In the genomic region with DNA sequence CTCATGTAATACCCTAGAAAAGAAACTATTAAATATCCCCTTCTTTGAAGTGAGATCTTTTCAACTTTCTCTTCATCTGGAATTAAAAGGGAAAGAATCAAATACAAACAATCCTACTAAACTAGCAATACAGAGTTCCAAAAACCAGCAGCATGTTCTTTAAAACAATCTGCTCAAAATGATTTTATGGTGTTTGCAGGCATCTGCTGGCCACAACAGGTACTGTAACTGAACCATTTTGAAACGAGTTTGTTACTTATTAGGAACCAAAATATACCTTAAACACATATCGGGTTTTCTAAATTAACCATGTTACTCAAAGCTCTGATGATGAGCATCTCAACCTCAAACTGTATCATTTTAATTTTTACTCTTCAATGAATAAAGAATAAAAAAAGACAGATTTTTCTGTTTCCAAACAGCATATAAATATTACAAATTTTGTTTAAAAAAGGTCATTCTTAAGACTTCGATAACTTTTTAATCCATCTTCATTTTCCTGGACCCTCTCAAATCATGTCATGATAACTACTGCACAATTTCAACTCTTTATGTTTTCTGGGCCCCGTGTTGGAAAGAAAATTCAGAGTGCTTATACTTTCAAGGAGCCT, we compare ENCODE assay signal across 8 cellular contexts. TPM values are rescaled to one million over a fixed set of nuclear protein-coding genes. Genes with fewer than 3 reads are reported as not detected.
DNase-seq lines count a peak whose midpoint lies in the region; ATAC-seq and TF ChIP-seq lines count a peak whose summit lies in the region.

No MANE protein-coding gene starts in this region.

- in situ Hi-C loops in astrocyte of the cerebellum (cut with HindIII; ENCODE audit: low sequenced_read_pairs): no loop called here

- H3K4me3 ChIP-seq in astrocyte of the cerebellum (ENCODE audit: low read depth, low read length): no peak overlapping the region

- peaks cover 10% of the 10 kb centered on the region for H3K4me1 Mint-ChIP-seq in mesothelial cell of epicardium

- H3K27me3 Mint-ChIP-seq in mesothelial cell of epicardium (ENCODE audit: low read depth): no peaks in the 10 kb centered on the region

- no peaks in the 10 kb centered on the region for H3K9me3 Mint-ChIP-seq in mesothelial cell of epicardium

- peak; percentile 89 for TF ChIP-seq CTCF in LNCAP (IDR thresholded peaks at IDR 0.05)
- peak; percentile 79 for TF ChIP-seq CTCF in astrocyte of the cerebellum (IDR thresholded peaks at IDR 0.05; ENCODE audit: low read depth, low read length, missing control alignments)
- TF ChIP-seq CTCF in mesothelial cell of epicardium (IDR thresholded peaks at IDR 0.05; ENCODE audit: unreplicated experiment): peak; percentile 80

- H3K4me3 Mint-ChIP-seq in mesothelial cell of epicardium: no peak overlapping the region

- peak; percentile 17 to 58 (median 53) for DNase-seq in NCI-H1417 (lab: John Stamatoyannopoulos, UW)
- no peak for DNase-seq in NCI-H1417 treated with DMSO at 0.1 percent for 48 hours (lab: John Stamatoyannopoulos, UW)
- DNase-seq in astrocyte of the cerebellum (ENCODE audit: low read depth): peak; percentile 49
- DNase-seq in mesothelial cell of epicardium (ENCODE audit: low spot score in 2 of 2, unreplicated experiment in 2 of 2): no peak
- no peak for DNase-seq in activated gamma-delta T cell (lab: John Stamatoyannopoulos, UW)
- DNase-seq in activated naive CD4-positive, alpha-beta T cell treated with Interleukin-2 at 50 U/mL for 16 hours: no peak

- H3K27ac Mint-ChIP-seq in mesothelial cell of epicardium: no peak overlapping the region

- no peak for ATAC-seq in HG03039 (IDR thresholded peaks at IDR 0.05; ENCODE audit: unreplicated experiment)

- peaks cover 3% of the 10 kb centered on the region for H3K36me3 Mint-ChIP-seq in mesothelial cell of epicardium

RNA-seq across cellular contexts. Expression of a gene that starts 56.5 kb away (rescaled TPM):
- 15.4 to 16.6 TPM (median 16.0 TPM) in 3 replicates for total RNA-seq in mesothelial cell of epicardium

Comparison
In these comparisons a context has a peak if more than half of its experiments do, and no peak if none do; other contexts are left out.
1. DNase-seq: peak in NCI-H1417 (3 of 3) and astrocyte of the cerebellum (single experiment); none in NCI-H1417 treated with DMSO at 0.1 percent for 48 hours (single experiment), mesothelial cell of epicardium (0 of 2), activated gamma-delta T cell (single experiment) and activated naive CD4-positive, alpha-beta T cell treated with Interleukin-2 at 50 U/mL for 16 hours (single experiment).
2. Peak in every context shown above with its lines, with median percentiles within 50 percentile points of each other: CTCF ChIP-seq.